Comparison of ENCODE assay signal across 7 cellular contexts in genomic region chr21:45531114-45531392, GRCh38. TPM values are rescaled to one million over a fixed set of nuclear protein-coding genes. Genes with fewer than 3 reads are reported as not detected.
DNase-seq lines count a peak whose midpoint lies in the region; ATAC-seq, FAIRE-seq and TF ChIP-seq lines count a peak whose summit lies in the region.
"Not testable (repeated sequence)": the region's sequence is repeated elsewhere in the genome, so short reads cannot be mapped to it uniquely, and the experiment has no call there.

No MANE protein-coding gene starts in this region.

- DNase-seq in BE2C (peak; percentile 5), glutamatergic neuron (peak; percentile 19), left cardiac atrium (peak; percentile 7), right cardiac atrium (peak in 2 of 3 donors; percentile 13 to 18), stomach (peak; percentile 17)
- not testable (repeated sequence) for DNase-seq in urothelium cell line (ENCODE audit: low spot score)

- 97% methylated on average over 17 of the region's 17 CpGs for WGBS in right cardiac atrium
- WGBS in stomach, 5 donors: 95 to 99% (median 97%) methylated on average over 13 to 17 of the region's 17 CpGs

- H3K4me3 Mint-ChIP-seq in glutamatergic neuron (ENCODE audit: unreplicated experiment): not testable (repeated sequence)

- H3K27me3 ChIP-seq in BE2C; right cardiac atrium (ENCODE audit: control insufficient read depth, insufficient read depth); neutrophil; stomach: not testable (repeated sequence)

- H3K9me3 Mint-ChIP-seq in glutamatergic neuron (ENCODE audit: unreplicated experiment): not testable (repeated sequence)

- H3K36me3 ChIP-seq in BE2C: peaks cover 78% of the 10 kb centered on the region
- peaks cover 87% of the 10 kb centered on the region for H3K36me3 ChIP-seq in neutrophil
- H3K36me3 ChIP-seq in stomach: peaks cover 15 to 36% (median 29%) of the 10 kb centered on the region in 4 donors

- H3K36me3 Mint-ChIP-seq in glutamatergic neuron (ENCODE audit: unreplicated experiment): not testable (repeated sequence)

- H3K27me3 Mint-ChIP-seq in glutamatergic neuron (ENCODE audit: unreplicated experiment): not testable (repeated sequence)

- not testable (repeated sequence) for H3K4me1 Mint-ChIP-seq in glutamatergic neuron (ENCODE audit: low read depth, unreplicated experiment)

- not testable (repeated sequence) for TF ChIP-seq CTCF in BE2C (IDR thresholded peaks at IDR 0.05; ENCODE audit: low read depth, low read length); glutamatergic neuron (IDR thresholded peaks at IDR 0.05; ENCODE audit: partially characterized antibody, unreplicated experiment); neutrophil (IDR thresholded peaks at IDR 0.05); stomach (IDR thresholded peaks at IDR 0.05)

- not testable (repeated sequence) for TF ChIP-seq EP300 in stomach (IDR thresholded peaks at IDR 0.05)

- peaks cover 12% of the 10 kb centered on the region for H3K4me1 ChIP-seq in BE2C
- not testable (repeated sequence) for H3K4me1 ChIP-seq in right cardiac atrium (ENCODE audit: control insufficient read depth, insufficient read depth, low read length)
- H3K4me1 ChIP-seq in neutrophil (ENCODE audit: control insufficient read depth in 1 of 2, insufficient read depth in 1 of 2, low read depth in 1 of 2, low read length in 1 of 2): peaks cover 45 to 53% of the 10 kb centered on the region in 2 experiments
- H3K4me1 ChIP-seq in stomach: peaks cover 28 to 35% (median 34%) of the 10 kb centered on the region in 4 donors

- ATAC-seq in left cardiac atrium, right cardiac atrium: not testable (repeated sequence)

- not testable (repeated sequence) for H3K27ac ChIP-seq in right cardiac atrium (ENCODE audit: low read length); stomach
- peak overlapping the region; percentile 98 for H3K27ac ChIP-seq in neutrophil

- FAIRE-seq in urothelium cell line (lab: Jason Lieb, UNC): peak; percentile 42

- not testable (repeated sequence) for H3K9me3 ChIP-seq in BE2C; right cardiac atrium (ENCODE audit: control insufficient read depth, low read length); neutrophil; stomach

- H3K4me3 ChIP-seq in BE2C (ENCODE audit: low read depth, low read length); right cardiac atrium (ENCODE audit: low read length); neutrophil (ENCODE audit: low read depth in 1 of 2, low read length in 1 of 2); stomach: not testable (repeated sequence)

- intact Hi-C loops in left cardiac atrium (cut with DNase I); right cardiac atrium (cut with DNase I); stomach (cut with DNase I; ENCODE audit: low total_unique reads): not testable (repeated sequence)

- not testable (repeated sequence) for TF ChIP-seq POLR2A in stomach (IDR thresholded peaks at IDR 0.05)

- H3K27ac Mint-ChIP-seq in glutamatergic neuron (ENCODE audit: unreplicated experiment): not testable (repeated sequence)

RNA-seq across cellular contexts. Expression of gene SLC19A1, which starts 11.2 kb away (rescaled TPM):
- polyA plus RNA-seq in BE2C (2012; ENCODE audit: insufficient read depth, insufficient read length, low read depth): 63.1 TPM
- total RNA-seq in glutamatergic neuron (ENCODE audit: unreplicated experiment): 53.3 TPM
- 1 to 10 TPM; 5.4 to 8.6 TPM for total RNA-seq in left cardiac atrium
- total RNA-seq in right cardiac atrium: 1 to 10 TPM; 2.3 to 5.0 (median 3.8) TPM
- 3.9 TPM for polyA plus RNA-seq in right cardiac atrium
- 10 to 100 TPM in 1 of 5 donors, 1 to 10 TPM in 4; 3.1 to 23.3 (median 3.9) TPM for total RNA-seq in stomach
- polyA plus RNA-seq in stomach: 1 to 10 TPM; 2.9 to 9.9 (median 6.7) TPM
